In the genomic region with DNA sequence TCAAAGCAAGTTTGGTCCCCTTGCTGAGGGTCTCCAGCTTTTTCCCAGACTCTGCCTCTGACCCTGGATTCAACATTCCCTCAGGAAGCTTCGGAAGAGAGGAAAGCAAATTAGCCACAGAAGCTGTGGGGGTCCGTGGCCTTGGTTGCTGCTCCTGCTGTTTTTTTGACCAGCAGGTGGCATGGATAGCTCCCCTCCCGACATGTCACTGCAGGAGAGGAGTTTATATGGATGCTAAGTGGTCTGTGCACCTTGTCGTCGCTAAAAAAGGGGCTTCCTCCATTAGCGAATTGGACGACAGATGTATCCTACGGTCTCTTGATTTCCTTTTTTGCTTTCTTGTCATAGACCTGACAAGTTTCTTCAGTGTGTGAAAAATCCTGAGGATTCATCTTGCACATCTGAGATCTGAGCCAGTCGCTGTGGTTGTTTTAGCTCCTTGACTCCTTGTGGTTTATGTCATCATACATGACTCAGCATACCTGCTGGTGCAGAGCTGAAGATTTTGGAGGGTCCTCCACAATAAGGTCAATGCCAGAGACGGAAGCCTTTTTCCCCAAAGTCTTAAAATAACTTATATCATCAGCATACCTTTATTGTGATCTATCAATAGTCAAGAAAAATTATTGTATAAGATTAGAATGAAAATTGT, we compare ENCODE assay signal across 23 cellular contexts.
DNase-seq lines count a peak whose midpoint lies in the region; ATAC-seq, FAIRE-seq and TF ChIP-seq lines count a peak whose summit lies in the region.
"Had no signal": no experiment of that assay in that cellular context is flagged by ENCODE, and none has a peak within 500 bp of the region (broad histone marks: within the 10 kb centered on the region; RNA-seq: fewer than 3 reads in every experiment).

No MANE protein-coding gene starts in this region.

- H3K4me2 ChIP-seq in IMR-90 (ENCODE audit: low read depth, low read length) (no peak overlapping the region), mesendoderm (ENCODE audit: low read length) (no peak overlapping the region)
- H3K4me2 ChIP-seq: BLaER1 had no signal

- H2BK5ac ChIP-seq in IMR-90 (ENCODE audit: low read depth, low read length, poor library complexity, severe bottlenecking) (no peak overlapping the region), mesendoderm (ENCODE audit: low read length) (no peak overlapping the region)

- H3K36me3 ChIP-seq in IMR-90 (ENCODE audit: control insufficient read depth, insufficient read depth, low read length) (no peaks in the 10 kb centered on the region), bronchial epithelial cell (ENCODE audit: control insufficient read depth, insufficient read depth, low read length) (no peaks in the 10 kb centered on the region), mesendoderm (ENCODE audit: control insufficient read depth, insufficient read depth, low read length) (no peaks in the 10 kb centered on the region)
- H3K36me3 ChIP-seq: pancreas, right lobe of liver, vagina had no signal

- H4K8ac ChIP-seq in IMR-90 (ENCODE audit: low read depth in 2 of 2, low read length in 2 of 2): no peak overlapping the region
- no peak overlapping the region for H4K8ac ChIP-seq in mesendoderm (ENCODE audit: low read depth, low read length)

- H3K18ac ChIP-seq in IMR-90 (ENCODE audit: low read depth, low read length) (no peak overlapping the region), mesendoderm (ENCODE audit: low read length) (no peak overlapping the region)

- H3K4me1 ChIP-seq in IMR-90 (ENCODE audit: control insufficient read depth, insufficient read depth, low read length): no peaks in the 10 kb centered on the region
- H3K4me1 ChIP-seq in mesendoderm (ENCODE audit: control insufficient read depth, low read depth, low read length): no peaks in the 10 kb centered on the region
- H3K4me1 ChIP-seq: BLaER1, pancreas, right lobe of liver, vagina had no signal

- H2BK15ac ChIP-seq in IMR-90 (ENCODE audit: low read depth, low read length) (no peak overlapping the region), mesendoderm (replicated peaks; ENCODE audit: low read depth) (no peak overlapping the region)

- H3K79me1 ChIP-seq in IMR-90 (ENCODE audit: low read depth in 1 of 2, low read length in 2 of 2): no peaks in the 10 kb centered on the region
- no peaks in the 10 kb centered on the region for H3K79me1 ChIP-seq in mesendoderm (ENCODE audit: low read length)

- H4K20me1 ChIP-seq in IMR-90 (ENCODE audit: insufficient read depth, low read length): no peaks in the 10 kb centered on the region
- H4K20me1 ChIP-seq: BLaER1 had no signal

- no peak overlapping the region for H2BK120ac ChIP-seq in IMR-90 (ENCODE audit: low read depth, low read length)
- no peak overlapping the region for H2BK120ac ChIP-seq in mesendoderm (ENCODE audit: low read depth, low read length)

- no peak overlapping the region for H2BK20ac ChIP-seq in IMR-90 (ENCODE audit: low read depth, low read length)

- no peak overlapping the region for H4K5ac ChIP-seq in IMR-90 (ENCODE audit: low read depth, low read length)
- H4K5ac ChIP-seq in mesendoderm (ENCODE audit: low read length): no peak overlapping the region

- 90% methylated on average over 4 of the region's 10 CpGs; no CpG with 5 or more reads in 1 of the 2 experiments for WGBS in IMR-90 (ENCODE audit: extremely low coverage in 2 of 2, insufficient read length in 1 of 2), 2 experiments
- no CpG with 5 or more reads among the region's 10 CpGs for WGBS in mesendoderm (ENCODE audit: extremely low coverage, insufficient coverage, low lambda C conversion rate)

- no peak for TF ChIP-seq CTCF in IMR-90 (conservative IDR thresholded peaks at IDR 0.05; ENCODE audit: low read depth, low read length)
- no peak for TF ChIP-seq CTCF in bronchial epithelial cell (IDR thresholded peaks at IDR 0.05; ENCODE audit: insufficient read depth, low read length, severe bottlenecking)

- no peak overlapping the region for H4K91ac ChIP-seq in IMR-90 (ENCODE audit: insufficient read depth, low read depth, low read length)

- H3K23ac ChIP-seq in IMR-90 (ENCODE audit: low read depth, low read length) (no peak overlapping the region), mesendoderm (ENCODE audit: low read length) (no peak overlapping the region)

- no peak overlapping the region for H3K14ac ChIP-seq in IMR-90 (replicated peaks; ENCODE audit: low read depth, low read length)

- no peak overlapping the region for H3K4me3 ChIP-seq in IMR-90 (ENCODE audit: insufficient read depth, low read depth, low read length)
- H3K4me3 ChIP-seq in bronchial epithelial cell (ENCODE audit: low read depth, low read length): no peak overlapping the region
- no peak overlapping the region for H3K4me3 ChIP-seq in mesendoderm (ENCODE audit: low read length)
- H3K4me3 ChIP-seq: BLaER1, pancreas, right lobe of liver, vagina had no signal

- H3K27ac ChIP-seq in IMR-90 (ENCODE audit: insufficient read depth, low read length) (no peak overlapping the region), mesendoderm (ENCODE audit: low read depth, low read length) (no peak overlapping the region)
- H3K27ac ChIP-seq: BLaER1, pancreas, right lobe of liver, vagina had no signal

- no peaks in the 10 kb centered on the region for H3K9me3 ChIP-seq in IMR-90 (ENCODE audit: control insufficient read depth, insufficient read depth, low read length)
- H3K9me3 ChIP-seq: BLaER1, pancreas, right lobe of liver, vagina had no signal

- H3K79me2 ChIP-seq in mesendoderm (ENCODE audit: control insufficient read depth, insufficient read depth, low read length): no peaks in the 10 kb centered on the region

- POLR2A ChIA-PET in IMR-90 (lab: Charles Lee; ENCODE audit: unreplicated experiment): interaction anchor here (0.7 kb wide), 1 partner anchor 769 kb away, joined by 3 read pairs; no protein-coding TSS in a partner anchor

- H3K56ac ChIP-seq in IMR-90 (ENCODE audit: extremely low read depth, insufficient read depth, low read length) (no peak overlapping the region), mesendoderm (ENCODE audit: low read length) (no peak overlapping the region)

- no peaks in the 10 kb centered on the region for H3K9me1 ChIP-seq in IMR-90 (ENCODE audit: insufficient read depth, low read length)

- dilution Hi-C loops in IMR-90 (cut with HindIII; ENCODE audit: low sequenced_read_pairs, unreplicated experiment): no loop called here

- ATAC-seq in IMR-90 (ENCODE audit: low read depth): no peak
- no peak for ATAC-seq in Right ventricle myocardium inferior
- ATAC-seq: naive thymus-derived CD4-positive, alpha-beta T cell; pancreas; right lobe of liver; T-cell had no signal

- no peak overlapping the region for H2AFZ ChIP-seq in IMR-90 (replicated peaks; ENCODE audit: low read length, poor library complexity)

- CTCF ChIA-PET in IMR-90 (lab: Yijun Ruan, JAX): interaction anchor here (0.5 to 1.9 kb wide), 2 partner anchors 43 to 1230 kb away, joined by 3 to 6 read pairs; no protein-coding TSS in a partner anchor

- no peak overlapping the region for H2AK5ac ChIP-seq in IMR-90 (ENCODE audit: low read depth, low read length)
- H2AK5ac ChIP-seq in mesendoderm (ENCODE audit: low read length): no peak overlapping the region

- in situ Hi-C loops in IMR-90 (cut with MboI; ENCODE audit: low sequenced_read_pairs) (no loop called here), KBM-7 (cut with MboI; ENCODE audit: low pct_unique_long_range_greater_than_20kb, low sequenced_read_pairs) (no loop called here)

- no peak for TF ChIP-seq RAD21 in IMR-90 (IDR thresholded peaks at IDR 0.05; ENCODE audit: low read length)

- TF ChIP-seq POLR2A in IMR-90 (IDR thresholded peaks at IDR 0.05; ENCODE audit: low read depth, low read length): no peak

- H3K4ac ChIP-seq in IMR-90 (ENCODE audit: low read depth, low read length): no peak overlapping the region
- no peak overlapping the region for H3K4ac ChIP-seq in mesendoderm (ENCODE audit: low read depth, low read length)

- intact Hi-C loops in IMR-90 (cut with micrococcal nuclease) (no loop called here), Right ventricle myocardium inferior (cut with DNase I) (no loop called here)

- FAIRE-seq in bronchial epithelial cell (lab: Jason Lieb, UNC): no peak
- FAIRE-seq: A204.1, D721Med, H1, pancreas had no signal

- BruUV-seq in IMR-90 (replicated peaks; lab: Mats Ljungman, UMichigan): no TSS peak

- H3K27me3 ChIP-seq in IMR-90 (ENCODE audit: control insufficient read depth, insufficient read depth, low read length) (peaks cover 9% of the 10 kb centered on the region), bronchial epithelial cell (ENCODE audit: control insufficient read depth, insufficient read depth, low read length) (no peaks in the 10 kb centered on the region), mesendoderm (ENCODE audit: insufficient read depth, low read length, poor library complexity) (no peaks in the 10 kb centered on the region)
- H3K27me3 ChIP-seq: BLaER1, pancreas, right lobe of liver, vagina had no signal

- no peak overlapping the region for H2AK9ac ChIP-seq in IMR-90 (replicated peaks; ENCODE audit: low read depth, low read length, poor library complexity)

- DNase-seq in NCI-H82 (lab: John Stamatoyannopoulos, UW) (peak; percentile 32), NCI-H82 treated with DMSO at 0.1 percent for 48 hours (lab: John Stamatoyannopoulos, UW; ENCODE audit: unreplicated experiment) (no peak), IMR-90 (no peak), bronchial epithelial cell (ENCODE audit: low read depth) (peak; percentile 77), mesendoderm (peak; percentile 7), NCI-H2196 treated with DMSO at 0.1 percent for 48 hours (lab: John Stamatoyannopoulos, UW; ENCODE audit: unreplicated experiment) (no peak), KBM-7 (no peak), Right ventricle myocardium inferior (ENCODE audit: missing footprints) (no peak)
- DNase-seq: activated CD8-positive, alpha-beta memory T cell treated with anti-CD3 and anti-CD28 coated beads, Interleukin-2, amount 50 U/mL, for 48 hours; erythroblast; naive thymus-derived CD4-positive, alpha-beta T cell; NCI-H1092 treated with DMSO at 0.1 percent for 48 hours; NCI-H2081 treated with DMSO at 0.1 percent for 48 hours; pancreas; right lobe of liver; SHP77 treated with DMSO at 0.1 percent for 48 hours; substantia nigra; T-cell had no signal

- no peak overlapping the region for H3K9ac ChIP-seq in IMR-90 (ENCODE audit: low read depth, low read length)
- H3K9ac ChIP-seq in mesendoderm (ENCODE audit: low read length): no peak overlapping the region
- H3K9ac ChIP-seq: BLaER1 had no signal

TF ChIP-seq in IMR-90, 13 proteins besides CTCF, POLR2A, EP300 and RAD21 (continues in another document):
- peak; percentile 41; the same call in 1 of the 2 replicates for TF ChIP-seq NFE2L2 (IDR thresholded peaks at IDR 0.05; ENCODE audit: low read depth, low read length)
- TF ChIP-seq CHD1 (IDR thresholded peaks at IDR 0.05; ENCODE audit: low read depth, low read length): no peak
- TF ChIP-seq CEBPB (IDR thresholded peaks at IDR 0.05; ENCODE audit: low read depth, low read length): no peak

Comparison
In these comparisons a context has a peak if more than half of its experiments do, and no peak if none do; other contexts are left out.
1. DNase-seq: peak in NCI-H82 (single experiment), bronchial epithelial cell (single experiment) and mesendoderm (single experiment); none in NCI-H82 treated with DMSO at 0.1 percent for 48 hours (single experiment), IMR-90 (single experiment), NCI-H2196 treated with DMSO at 0.1 percent for 48 hours (single experiment), KBM-7 (single experiment) and Right ventricle myocardium inferior (single experiment).